In genomic region chr3:46881819-46882376, GRCh38 we compare ENCODE assay signal across 9 cellular contexts. TPM values are rescaled to one million over a fixed set of nuclear protein-coding genes. Genes with fewer than 3 reads are reported as not detected.
DNase-seq lines count a peak whose midpoint lies in the region; ATAC-seq and TF ChIP-seq lines count a peak whose summit lies in the region.
"Had no signal": no experiment of that assay in that cellular context is flagged by ENCODE, and none has a peak within 500 bp of the region (broad histone marks: within the 10 kb centered on the region; RNA-seq: fewer than 3 reads in every experiment).

No MANE protein-coding gene starts in this region.

- H3K27ac ChIP-seq in breast epithelium (peak overlapping the region; percentile 55 to 92), upper lobe of left lung (peak overlapping the region; percentile 69 to 87 (median 82))

- intact Hi-C loops in breast epithelium (cut with DNase I; ENCODE audit: low total_unique reads) (loop anchor here (5.0 kb wide), 1 partner anchor 100 kb away; no protein-coding TSS in a partner anchor), lower leg skin (cut with DNase I; ENCODE audit: low total_unique reads) (no loop called here)

- H3K4me1 ChIP-seq in breast epithelium (peaks cover 0 to 2% of the 10 kb centered on the region in 2 donors), upper lobe of left lung (peaks cover 20 to 36% (median 28%) of the 10 kb centered on the region in 4 donors)

- H3K4me3 ChIP-seq in breast epithelium (peak overlapping the region; percentile 50 to 73 (median 64)), lower leg skin (ENCODE audit: low read depth, poor library complexity, severe bottlenecking) (peak overlapping the region; percentile 33), upper lobe of left lung (peak overlapping the region; percentile 34 to 64 (median 54))

- DNase-seq in stimulated activated CD4-positive, alpha-beta T cell treated with anti-CD3 and anti-CD28 coated beads, Interleukin-15, amount 100 ng/mL, for 24 hours = peak; percentile 46
- no peak for DNase-seq in stimulated activated CD4-positive, alpha-beta T cell treated with anti-CD3 and anti-CD28 coated beads, Interleukin-2, amount 100 ng/mL, for 48 hours
- DNase-seq in breast epithelium (ENCODE audit: low spot score in 2 of 2) = no peak
- DNase-seq in lower leg skin (ENCODE audit: low spot score in 2 of 2) = no peak
- DNase-seq in upper lobe of left lung = peak in 1 of 2 donors; percentile 89
- no peak for DNase-seq in NCI-H446 treated with DMSO at 0.1 percent for 48 hours (lab: John Stamatoyannopoulos, UW)
- DNase-seq in HT-29 (ENCODE audit: low spot score) = no peak

- WGBS in lower leg skin, 2 donors = 1 to 3% methylated on average over 30 to 44 of the region's 65 CpGs
- WGBS in upper lobe of left lung, 2 donors = 1 to 9% methylated on average over 11 to 45 of the region's 65 CpGs

- H3K27me3 ChIP-seq in breast epithelium (peaks cover 0 to 20% of the 10 kb centered on the region in 2 donors), upper lobe of left lung (peaks cover 0 to 37% (median 20%) of the 10 kb centered on the region in 4 donors)

- no peaks in the 10 kb centered on the region for H3K9me3 ChIP-seq in breast epithelium
- H3K9me3 ChIP-seq in upper lobe of left lung = no peaks in the 10 kb centered on the region

- no peaks in the 10 kb centered on the region for H3K36me3 ChIP-seq in breast epithelium
- no peaks in the 10 kb centered on the region for H3K36me3 ChIP-seq in upper lobe of left lung

- ATAC-seq in upper lobe of left lung (ENCODE audit: low FRiP score in 2 of 2) (peak in 1 of 2 donors; percentile 60), HG03521 (IDR thresholded peaks at IDR 0.05; ENCODE audit: unreplicated experiment) (no peak)

- no peak for TF ChIP-seq POLR2A in breast epithelium (IDR thresholded peaks at IDR 0.05)
- TF ChIP-seq POLR2A in lower leg skin (IDR thresholded peaks at IDR 0.05) = no peak
- no peak for TF ChIP-seq POLR2A in upper lobe of left lung (IDR thresholded peaks at IDR 0.05)

- TF ChIP-seq EP300 in upper lobe of left lung (IDR thresholded peaks at IDR 0.05) = no peak

- no peak for TF ChIP-seq CTCF in breast epithelium (IDR thresholded peaks at IDR 0.05)
- no peak for TF ChIP-seq CTCF in lower leg skin (IDR thresholded peaks at IDR 0.05)
- TF ChIP-seq CTCF in upper lobe of left lung (IDR thresholded peaks at IDR 0.05) = no peak

RNA-seq across cellular contexts. Expression of gene PTH1R, which starts 4.4 kb away (rescaled TPM):
- total RNA-seq in breast epithelium = 10 to 100 TPM in 2 of 3 donors, 1 to 10 TPM in 1; 4.7 to 38.2 (median 13.4) TPM
- total RNA-seq in lower leg skin = 1 to 10 TPM; 1.8 to 5.4 (median 2.5) TPM
- 10 to 100 TPM in 4 of 6 donors, 1 to 10 TPM in 2; 2.6 to 48.2 (median 16.2) TPM for total RNA-seq in upper lobe of left lung
- not detected in 2 replicates for total RNA-seq in HT-29 (2014; rRNA removed; shearing (Covaris generic))
- total RNA-seq: activated CD8-positive, alpha-beta memory T cell treated with anti-CD3 and anti-CD28 coated beads for 36 hours had no signal

RNA-seq across cellular contexts. Expression of gene MYL3, which starts 18.7 kb away (rescaled TPM):
- total RNA-seq in breast epithelium = 1 to 10 TPM; 5.9 to 8.5 (median 6.2) TPM
- total RNA-seq in lower leg skin = 1 to 10 TPM in 2 of 4 donors, under 1 TPM in 1, not detected in 1; 0.59 to 1.7 (median 1.3) TPM
- total RNA-seq in upper lobe of left lung = 1 to 10 TPM; 1.2 to 6.3 (median 2.6) TPM
- total RNA-seq in HT-29 (2014; rRNA removed; shearing (Covaris generic)) = not detected in 2 replicates
- total RNA-seq: activated CD8-positive, alpha-beta memory T cell treated with anti-CD3 and anti-CD28 coated beads for 36 hours had no signal
